7 cellular contexts compared by ENCODE assay signal in the genomic region with DNA sequence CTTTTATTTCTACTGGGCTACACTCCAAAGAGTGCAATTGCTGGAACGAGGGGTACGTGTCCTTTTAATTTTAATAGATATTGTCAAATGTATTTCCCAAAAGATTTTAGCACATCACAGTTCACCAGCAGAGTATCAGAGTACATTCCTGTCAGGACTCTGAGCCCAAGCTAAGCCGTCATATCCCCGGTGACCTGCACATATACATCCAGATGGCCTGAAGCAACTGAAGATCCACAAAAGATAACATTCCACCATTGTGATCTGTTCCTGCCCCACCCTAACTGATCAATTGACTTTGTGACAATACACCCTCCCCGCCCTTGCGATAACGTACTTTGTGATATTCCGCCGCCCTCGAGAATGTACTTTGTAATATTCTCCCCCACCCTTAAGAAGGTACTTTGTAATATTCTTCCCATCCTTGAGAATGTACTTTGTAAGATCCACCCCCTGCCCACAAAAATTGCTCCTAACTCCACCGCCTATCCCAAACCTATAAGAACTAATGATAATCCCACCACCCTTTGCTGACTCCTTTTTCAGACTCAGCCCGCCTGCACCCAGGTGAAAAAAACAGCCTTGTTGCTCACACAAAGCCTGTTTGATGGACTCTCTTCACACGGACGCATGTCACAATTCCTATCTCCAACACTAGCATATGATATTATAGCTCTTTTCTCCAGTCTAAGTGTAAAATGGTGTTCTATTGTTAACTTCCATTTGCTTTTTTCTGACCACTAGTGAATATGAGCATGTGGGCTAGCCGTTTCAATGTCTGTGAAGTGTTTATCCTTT.
DNase-seq lines count a peak whose midpoint lies in the region; ATAC-seq, FAIRE-seq and TF ChIP-seq lines count a peak whose summit lies in the region.
"Not testable (repeated sequence)": the region's sequence is repeated elsewhere in the genome, so short reads cannot be mapped to it uniquely, and the experiment has no call there.

No MANE protein-coding gene starts in this region.

- WGBS in esophagus muscularis mucosa: 87% methylated on average over 15 of the region's 15 CpGs

- not testable (repeated sequence) for H3K4me3 Mint-ChIP-seq in CD8-positive, alpha-beta memory T cell; GM23338; astrocyte (ENCODE audit: unreplicated experiment); osteocyte (ENCODE audit: unreplicated experiment); stimulated activated naive CD8-positive, alpha-beta T cell treated with anti-CD3 and anti-CD28 coated beads, Interleukin-15, amount 100 ng/mL, for 72 hours

- not testable (repeated sequence) for H3K9me3 Mint-ChIP-seq in CD8-positive, alpha-beta memory T cell; astrocyte (ENCODE audit: unreplicated experiment); osteocyte (ENCODE audit: unreplicated experiment)
- H3K9me3 Mint-ChIP-seq in GM23338: peaks cover 14% of the 10 kb centered on the region
- H3K9me3 Mint-ChIP-seq in stimulated activated naive CD8-positive, alpha-beta T cell treated with anti-CD3 and anti-CD28 coated beads, Interleukin-15, amount 100 ng/mL, for 72 hours: peaks cover 6 to 12% of the 10 kb centered on the region in 2 donors

- H3K4me3 ChIP-seq in CD8-positive, alpha-beta memory T cell (ENCODE audit: low read length); GM23338; SK-N-MC; astrocyte (ENCODE audit: insufficient read depth, low read depth, low read length); esophagus muscularis mucosa: not testable (repeated sequence)

- H3K27me3 Mint-ChIP-seq in CD8-positive, alpha-beta memory T cell: peaks cover 10 to 39% of the 10 kb centered on the region in 2 donors
- not testable (repeated sequence) for H3K27me3 Mint-ChIP-seq in GM23338 (ENCODE audit: insufficient read depth, low read depth, poor library complexity); astrocyte (ENCODE audit: low read depth, unreplicated experiment); osteocyte (ENCODE audit: unreplicated experiment)
- peaks cover 23% of the 10 kb centered on the region for H3K27me3 Mint-ChIP-seq in stimulated activated naive CD8-positive, alpha-beta T cell treated with anti-CD3 and anti-CD28 coated beads, Interleukin-15, amount 100 ng/mL, for 72 hours

- CTCF ChIA-PET in CD8-positive, alpha-beta memory T cell (lab: Charles Lee): not testable (repeated sequence)

- DNase-seq in CD8-positive, alpha-beta memory T cell; GM23338 (ENCODE audit: low spot score); SK-N-MC (ENCODE audit: low read depth, low spot score); astrocyte (ENCODE audit: low read depth); osteocyte (ENCODE audit: extremely low spot score, unreplicated experiment); stimulated activated naive CD8-positive, alpha-beta T cell treated with anti-CD3 and anti-CD28 coated beads, Interleukin-15, amount 100 ng/mL, for 72 hours: not testable (repeated sequence)
- DNase-seq in esophagus muscularis mucosa (ENCODE audit: extremely low spot score): peak; percentile 66

- FAIRE-seq in astrocyte (lab: Jason Lieb, UNC): not testable (repeated sequence)

- H3K4me1 Mint-ChIP-seq in CD8-positive, alpha-beta memory T cell: not testable (repeated sequence)
- peaks cover 10% of the 10 kb centered on the region for H3K4me1 Mint-ChIP-seq in GM23338
- H3K4me1 Mint-ChIP-seq in astrocyte (ENCODE audit: low read depth, unreplicated experiment): peaks cover 11% of the 10 kb centered on the region
- peaks cover 26% of the 10 kb centered on the region for H3K4me1 Mint-ChIP-seq in osteocyte (ENCODE audit: unreplicated experiment)
- peaks cover 20% of the 10 kb centered on the region for H3K4me1 Mint-ChIP-seq in stimulated activated naive CD8-positive, alpha-beta T cell treated with anti-CD3 and anti-CD28 coated beads, Interleukin-15, amount 100 ng/mL, for 72 hours

- not testable (repeated sequence) for H3K9ac ChIP-seq in SK-N-MC (ENCODE audit: insufficient read length); astrocyte (ENCODE audit: low read length)

- POLR2A ChIA-PET in CD8-positive, alpha-beta memory T cell (lab: Charles Lee): not testable (repeated sequence)

- TF ChIP-seq EP300 in esophagus muscularis mucosa (IDR thresholded peaks at IDR 0.05): not testable (repeated sequence)

- H3K9me3 ChIP-seq in CD8-positive, alpha-beta memory T cell (ENCODE audit: low read length); SK-N-MC (ENCODE audit: low read depth, low read length); astrocyte (ENCODE audit: insufficient read depth, low read depth, low read length); esophagus muscularis mucosa: not testable (repeated sequence)

- intact Hi-C loops in esophagus muscularis mucosa (cut with DNase I): not testable (repeated sequence)

- H3K27ac Mint-ChIP-seq in CD8-positive, alpha-beta memory T cell: not testable (repeated sequence)
- H3K27ac Mint-ChIP-seq in GM23338 (peak overlapping the region; percentile 25; the same call in 1 of the 2 replicates), astrocyte (ENCODE audit: unreplicated experiment) (peak overlapping the region; percentile 8), osteocyte (ENCODE audit: unreplicated experiment) (peak overlapping the region; percentile 91)
- H3K27ac Mint-ChIP-seq in stimulated activated naive CD8-positive, alpha-beta T cell treated with anti-CD3 and anti-CD28 coated beads, Interleukin-15, amount 100 ng/mL, for 72 hours: peak overlapping the region; percentile 62 to 95

- not testable (repeated sequence) for H3K79me2 ChIP-seq in GM23338 (replicated peaks; ENCODE audit: insufficient read depth); astrocyte (ENCODE audit: insufficient read depth, low read length)

- not testable (repeated sequence) for H3K36me3 ChIP-seq in CD8-positive, alpha-beta memory T cell (ENCODE audit: insufficient read depth, low read length); GM23338 (ENCODE audit: insufficient read depth); SK-N-MC (ENCODE audit: insufficient read depth, low read length); astrocyte (ENCODE audit: insufficient read depth, low read length); esophagus muscularis mucosa

- not testable (repeated sequence) for H3K36me3 Mint-ChIP-seq in CD8-positive, alpha-beta memory T cell; astrocyte (ENCODE audit: low read depth, unreplicated experiment); osteocyte (ENCODE audit: unreplicated experiment)
- H3K36me3 Mint-ChIP-seq in GM23338 (ENCODE audit: low read depth): peaks cover 16% of the 10 kb centered on the region

- not testable (repeated sequence) for TF ChIP-seq POLR2A in esophagus muscularis mucosa (IDR thresholded peaks at IDR 0.05; ENCODE audit: low read depth)

- 0 out of 2 replicates have a peak overlapping the region, but pooled peaks have one; percentile 85 for H2AFZ ChIP-seq in GM23338
- not testable (repeated sequence) for H2AFZ ChIP-seq in astrocyte (ENCODE audit: low read depth, low read length)

- peaks cover 18% of the 10 kb centered on the region for H3K9me2 ChIP-seq in GM23338 (ENCODE audit: insufficient read depth)

- H3K27ac ChIP-seq in CD8-positive, alpha-beta memory T cell (ENCODE audit: low read depth, low read length): peak overlapping the region; percentile 88
- H3K27ac ChIP-seq in GM23338 (ENCODE audit: low read depth); astrocyte (ENCODE audit: low read depth, low read length): not testable (repeated sequence)
- peak overlapping the region; percentile 93 for H3K27ac ChIP-seq in SK-N-MC
- H3K27ac ChIP-seq in esophagus muscularis mucosa (replicated peaks in 1 of 4): peak overlapping the region in 1 of 4 donors; percentile 45

- TF ChIP-seq CTCF in GM23338 (conservative IDR thresholded peaks at IDR 0.05; ENCODE audit: low read depth in 2 of 2); astrocyte (IDR thresholded peaks at IDR 0.05; ENCODE audit: insufficient read depth, low read depth, low read length); esophagus muscularis mucosa (IDR thresholded peaks at IDR 0.05); osteocyte (IDR thresholded peaks at IDR 0.05): not testable (repeated sequence)

- not testable (repeated sequence) for H3K4me1 ChIP-seq in CD8-positive, alpha-beta memory T cell (ENCODE audit: insufficient read depth, low read length); GM23338 (ENCODE audit: insufficient read depth); astrocyte (ENCODE audit: insufficient read depth, low read length)
- H3K4me1 ChIP-seq in esophagus muscularis mucosa: peaks cover 10 to 21% (median 16%) of the 10 kb centered on the region in 4 donors

- not testable (repeated sequence) for H3K4me2 ChIP-seq in GM23338; astrocyte (ENCODE audit: low read length)

- H3K27me3 ChIP-seq in CD8-positive, alpha-beta memory T cell (ENCODE audit: insufficient read depth, low read length, poor library complexity, severe bottlenecking); GM23338 (ENCODE audit: insufficient read depth); astrocyte (ENCODE audit: insufficient read depth, low read length); esophagus muscularis mucosa: not testable (repeated sequence)

- H4K20me1 ChIP-seq in GM23338 (replicated peaks; ENCODE audit: insufficient read depth); astrocyte (ENCODE audit: insufficient read depth, low read length): not testable (repeated sequence)

- H3F3A ChIP-seq in GM23338 (replicated peaks; ENCODE audit: low read depth): not testable (repeated sequence)

- ATAC-seq in GM23338; stimulated activated naive CD8-positive, alpha-beta T cell treated with anti-CD3 and anti-CD28 coated beads, Interleukin-15, amount 100 ng/mL, for 72 hours: not testable (repeated sequence)
